18 cellular contexts compared by ENCODE assay signal in genomic region chr19:39187552-39187943, GRCh38. TPM values are rescaled to one million over a fixed set of nuclear protein-coding genes. Genes with fewer than 3 reads are reported as not detected.
DNase-seq lines count a peak whose midpoint lies in the region; ATAC-seq and TF ChIP-seq lines count a peak whose summit lies in the region.
"Had no signal": no experiment of that assay in that cellular context is flagged by ENCODE, and none has a peak within 500 bp of the region (broad histone marks: within the 10 kb centered on the region; RNA-seq: fewer than 3 reads in every experiment).

No MANE protein-coding gene starts in this region.

- DNase-seq in right cardiac atrium (no peak), left ventricle myocardium inferior (no peak), mesendoderm (no peak), NCI-H82 (lab: John Stamatoyannopoulos, UW) (no peak), NCI-H748 treated with DMSO at 0.1 percent for 48 hours (lab: John Stamatoyannopoulos, UW) (no peak), AG20443 (ENCODE audit: low spot score) (no peak)
- DNase-seq: NCI-H1417 treated with DMSO at 0.1 percent for 48 hours had no signal

- peaks cover 14% of the 10 kb centered on the region for H3K27me3 Mint-ChIP-seq in activated T-helper 17 cell treated with anti-CD3 and anti-CD28 coated beads, Interleukin-2, amount 50 U/mL, for 72 hours

- no peak overlapping the region for H2BK120ac ChIP-seq in mesendoderm (ENCODE audit: low read depth, low read length)

- H2BK15ac ChIP-seq in mesendoderm (replicated peaks; ENCODE audit: low read depth) = no peak overlapping the region

- H3K4me3 Mint-ChIP-seq in activated T-helper 17 cell treated with anti-CD3 and anti-CD28 coated beads, Interleukin-2, amount 50 U/mL, for 72 hours = no peak overlapping the region
- H3K4me3 Mint-ChIP-seq: activated CD4-positive, alpha-beta memory T cell treated with anti-CD3 and anti-CD28 coated beads, Interleukin-2, amount 10 ng/mL, durations not matched to agents 7 days and 5 days; activated naive CD8-positive, alpha-beta T cell treated with anti-CD3 and anti-CD28 coated beads, Interleukin-2, amount 50 U/mL, for 24 hours; activated T-helper 1 cell treated with anti-CD3 and anti-CD28 coated beads, Interleukin-12 subunit alpha, Interleukin-12 subunit beta, Interleukin-2, Interleukin-4 antibody, amounts not matched to agents 30 ng/mL and 10 ng/mL and 1 ng/mL, durations not matched to agents 14 hours and 24 hours and 36 hours; effector memory CD8-positive, alpha-beta T cell had no signal

- no peak overlapping the region for H2BK5ac ChIP-seq in mesendoderm (ENCODE audit: low read length)

- intact Hi-C loops in right cardiac atrium (cut with DNase I) (loop anchor here (2.0 to 5.0 kb wide), 3 partner anchors 60 to 65 kb away; partner anchors contain the start of gene PAK4 (in 1 of the 4)), left ventricle myocardium inferior (cut with micrococcal nuclease) (loop anchor here (2.0 kb wide), 1 partner anchor 65 kb away; no protein-coding TSS in a partner anchor)

- H3K18ac ChIP-seq in mesendoderm (ENCODE audit: low read length) = no peak overlapping the region

- no peaks in the 10 kb centered on the region for H3K79me2 ChIP-seq in mesendoderm (ENCODE audit: control insufficient read depth, insufficient read depth, low read length)

- peak overlapping the region; percentile 50 for H3K27ac Mint-ChIP-seq in activated T-helper 17 cell treated with anti-CD3 and anti-CD28 coated beads, Interleukin-2, amount 50 U/mL, for 72 hours
- H3K27ac Mint-ChIP-seq: activated CD4-positive, alpha-beta memory T cell treated with anti-CD3 and anti-CD28 coated beads, Interleukin-2, amount 10 ng/mL, durations not matched to agents 7 days and 5 days; activated naive CD8-positive, alpha-beta T cell treated with anti-CD3 and anti-CD28 coated beads, Interleukin-2, amount 50 U/mL, for 24 hours; activated T-helper 1 cell treated with anti-CD3 and anti-CD28 coated beads, Interleukin-12 subunit alpha, Interleukin-12 subunit beta, Interleukin-2, Interleukin-4 antibody, amounts not matched to agents 30 ng/mL and 10 ng/mL and 1 ng/mL, durations not matched to agents 14 hours and 24 hours and 36 hours; effector memory CD8-positive, alpha-beta T cell had no signal

- no peak overlapping the region for H3K9ac ChIP-seq in mesendoderm (ENCODE audit: low read length)

- H3K4me2 ChIP-seq in mesendoderm (ENCODE audit: low read length) = no peak overlapping the region

- peak overlapping the region; percentile 15 for H3K56ac ChIP-seq in mesendoderm (ENCODE audit: low read length)

- peaks cover 6% of the 10 kb centered on the region for H3K4me1 Mint-ChIP-seq in activated T-helper 17 cell treated with anti-CD3 and anti-CD28 coated beads, Interleukin-2, amount 50 U/mL, for 72 hours
- H3K4me1 Mint-ChIP-seq: activated CD4-positive, alpha-beta memory T cell treated with anti-CD3 and anti-CD28 coated beads, Interleukin-2, amount 10 ng/mL, durations not matched to agents 7 days and 5 days; activated naive CD8-positive, alpha-beta T cell treated with anti-CD3 and anti-CD28 coated beads, Interleukin-2, amount 50 U/mL, for 24 hours had no signal

- ATAC-seq in right cardiac atrium = peak; percentile 29 to 40
- no peak for ATAC-seq in activated T-helper 17 cell treated with anti-CD3 and anti-CD28 coated beads, Interleukin-2, amount 50 U/mL, for 72 hours (replicated peaks)
- ATAC-seq in GM18867 (IDR thresholded peaks at IDR 0.05; ENCODE audit: unreplicated experiment) = no peak

- H3K36me3 ChIP-seq in left ventricle myocardium inferior (no peaks in the 10 kb centered on the region), mesendoderm (ENCODE audit: control insufficient read depth, insufficient read depth, low read length) (no peaks in the 10 kb centered on the region)
- H3K36me3 ChIP-seq: transverse colon had no signal

- no peak overlapping the region for H3K27ac ChIP-seq in right cardiac atrium (ENCODE audit: low read length)
- no peak overlapping the region for H3K27ac ChIP-seq in left ventricle myocardium inferior (replicated peaks)
- H3K27ac ChIP-seq in mesendoderm (ENCODE audit: low read depth, low read length) = no peak overlapping the region
- H3K27ac ChIP-seq: foreskin keratinocyte, HL-60, transverse colon had no signal

- no peak overlapping the region for H4K5ac ChIP-seq in mesendoderm (ENCODE audit: low read length)

- no peaks in the 10 kb centered on the region for H3K79me1 ChIP-seq in mesendoderm (ENCODE audit: low read length)

- H2AK5ac ChIP-seq in mesendoderm (ENCODE audit: low read length) = no peak overlapping the region

- no peak overlapping the region for H3K4ac ChIP-seq in mesendoderm (ENCODE audit: low read depth, low read length)

- H3K9me3 ChIP-seq in right cardiac atrium (ENCODE audit: control insufficient read depth, low read length) = no peaks in the 10 kb centered on the region
- no peaks in the 10 kb centered on the region for H3K9me3 ChIP-seq in left ventricle myocardium inferior (replicated peaks)
- H3K9me3 ChIP-seq: transverse colon had no signal

- TF ChIP-seq CTCF in left ventricle myocardium inferior (IDR thresholded peaks at IDR 0.05; ENCODE audit: borderline replicate concordance) = no peak

- no peaks in the 10 kb centered on the region for H3K36me3 Mint-ChIP-seq in activated T-helper 17 cell treated with anti-CD3 and anti-CD28 coated beads, Interleukin-2, amount 50 U/mL, for 72 hours (ENCODE audit: low read depth)

- H3K23ac ChIP-seq in mesendoderm (ENCODE audit: low read length) = no peak overlapping the region

- no peak overlapping the region for H3K4me3 ChIP-seq in right cardiac atrium (ENCODE audit: low read length)
- H3K4me3 ChIP-seq in left ventricle myocardium inferior = no peak overlapping the region
- no peak overlapping the region for H3K4me3 ChIP-seq in mesendoderm (ENCODE audit: low read length)
- H3K4me3 ChIP-seq: lung, transverse colon had no signal

- H3K9me3 Mint-ChIP-seq in activated T-helper 17 cell treated with anti-CD3 and anti-CD28 coated beads, Interleukin-2, amount 50 U/mL, for 72 hours = no peaks in the 10 kb centered on the region
- H3K9me3 Mint-ChIP-seq: activated CD4-positive, alpha-beta memory T cell treated with anti-CD3 and anti-CD28 coated beads, Interleukin-2, amount 10 ng/mL, durations not matched to agents 7 days and 5 days; activated naive CD8-positive, alpha-beta T cell treated with anti-CD3 and anti-CD28 coated beads, Interleukin-2, amount 50 U/mL, for 24 hours; activated T-helper 1 cell treated with anti-CD3 and anti-CD28 coated beads, Interleukin-12 subunit alpha, Interleukin-12 subunit beta, Interleukin-2, Interleukin-4 antibody, amounts not matched to agents 30 ng/mL and 10 ng/mL and 1 ng/mL, durations not matched to agents 14 hours and 24 hours and 36 hours; effector memory CD8-positive, alpha-beta T cell had no signal

- H3K4me1 ChIP-seq in right cardiac atrium (ENCODE audit: control insufficient read depth, insufficient read depth, low read length) (no peaks in the 10 kb centered on the region), left ventricle myocardium inferior (peaks cover 5% of the 10 kb centered on the region), mesendoderm (ENCODE audit: control insufficient read depth, low read depth, low read length) (no peaks in the 10 kb centered on the region)
- H3K4me1 ChIP-seq: foreskin keratinocyte, transverse colon had no signal

- WGBS in right cardiac atrium = 35% methylated on average over 8 of the region's 8 CpGs
- WGBS in mesendoderm (ENCODE audit: extremely low coverage, insufficient coverage, low lambda C conversion rate) = no CpG with 5 or more reads among the region's 8 CpGs

- no peak overlapping the region for H4K8ac ChIP-seq in mesendoderm (ENCODE audit: low read depth, low read length)

- no peaks in the 10 kb centered on the region for H3K27me3 ChIP-seq in right cardiac atrium (ENCODE audit: control insufficient read depth, insufficient read depth)
- peaks cover 57% of the 10 kb centered on the region for H3K27me3 ChIP-seq in left ventricle myocardium inferior (ENCODE audit: low read depth)
- no peaks in the 10 kb centered on the region for H3K27me3 ChIP-seq in mesendoderm (ENCODE audit: insufficient read depth, low read length, poor library complexity)
- H3K27me3 ChIP-seq: foreskin keratinocyte had no signal

RNA-seq across cellular contexts. Expression of gene NCCRP1, which starts 9.2 kb away (rescaled TPM):
- not detected for total RNA-seq in right cardiac atrium
- not detected for polyA plus RNA-seq in right cardiac atrium
- not detected for total RNA-seq in left ventricle myocardium inferior
- not detected for total RNA-seq in activated T-helper 17 cell treated with anti-CD3 and anti-CD28 coated beads, Interleukin-2, amount 50 U/mL, for 72 hours
- 0.45 TPM for polyA plus RNA-seq in mesendoderm (2013, experiment 1 of 2)
- 0.39 TPM for polyA plus RNA-seq in mesendoderm (2013, experiment 2 of 2)
- total RNA-seq: activated CD4-positive, alpha-beta memory T cell treated with anti-CD3 and anti-CD28 coated beads, Interleukin-2, amount 10 ng/mL, durations not matched to agents 7 days and 5 days; activated T-helper 1 cell treated with anti-CD3 and anti-CD28 coated beads, Interleukin-12 subunit alpha, Interleukin-12 subunit beta, Interleukin-2, Interleukin-4 antibody, amounts not matched to agents 30 ng/mL and 10 ng/mL and 1 ng/mL, durations not matched to agents 14 hours and 24 hours and 36 hours had no signal
- polyA plus RNA-seq: neural cell had no signal

RNA-seq across cellular contexts. Expression of gene SYCN, which starts 16.5 kb away (rescaled TPM):
- total RNA-seq in right cardiac atrium = not detected
- not detected for polyA plus RNA-seq in right cardiac atrium
- total RNA-seq in left ventricle myocardium inferior = not detected
- not detected for total RNA-seq in activated T-helper 17 cell treated with anti-CD3 and anti-CD28 coated beads, Interleukin-2, amount 50 U/mL, for 72 hours
- polyA plus RNA-seq in mesendoderm (2013, experiment 1 of 2) = not detected
- polyA plus RNA-seq in mesendoderm (2013, experiment 2 of 2) = not detected
- total RNA-seq: activated CD4-positive, alpha-beta memory T cell treated with anti-CD3 and anti-CD28 coated beads, Interleukin-2, amount 10 ng/mL, durations not matched to agents 7 days and 5 days; activated T-helper 1 cell treated with anti-CD3 and anti-CD28 coated beads, Interleukin-12 subunit alpha, Interleukin-12 subunit beta, Interleukin-2, Interleukin-4 antibody, amounts not matched to agents 30 ng/mL and 10 ng/mL and 1 ng/mL, durations not matched to agents 14 hours and 24 hours and 36 hours; foreskin keratinocyte; lung; transverse colon had no signal
- polyA plus RNA-seq: foreskin keratinocyte, neural cell had no signal

RNA-seq across cellular contexts. Expression of gene IFNL3, which starts 57.3 kb away (rescaled TPM):
- total RNA-seq in right cardiac atrium = not detected
- polyA plus RNA-seq in right cardiac atrium = not detected
- not detected for total RNA-seq in left ventricle myocardium inferior
- total RNA-seq in activated T-helper 17 cell treated with anti-CD3 and anti-CD28 coated beads, Interleukin-2, amount 50 U/mL, for 72 hours = not detected
- polyA plus RNA-seq in mesendoderm (2013, experiment 1 of 2) = not detected
- not detected for polyA plus RNA-seq in mesendoderm (2013, experiment 2 of 2)
- total RNA-seq: activated CD4-positive, alpha-beta memory T cell treated with anti-CD3 and anti-CD28 coated beads, Interleukin-2, amount 10 ng/mL, durations not matched to agents 7 days and 5 days; activated T-helper 1 cell treated with anti-CD3 and anti-CD28 coated beads, Interleukin-12 subunit alpha, Interleukin-12 subunit beta, Interleukin-2, Interleukin-4 antibody, amounts not matched to agents 30 ng/mL and 10 ng/mL and 1 ng/mL, durations not matched to agents 14 hours and 24 hours and 36 hours; foreskin keratinocyte; lung; transverse colon had no signal
- polyA plus RNA-seq: foreskin keratinocyte, lung, neural cell had no signal

Comparison
In these comparisons a context has a peak if more than half of its experiments do, and no peak if none do; other contexts are left out.
1. ATAC-seq: peak in right cardiac atrium (2 of 2); none in activated T-helper 17 cell treated with anti-CD3 and anti-CD28 coated beads, Interleukin-2, amount 50 U/mL, for 72 hours (single experiment) and GM18867 (single experiment).